ENCODE assay signal across 14 cellular contexts in genomic region chr5:14223372-14223771, GRCh38.
DNase-seq lines count a peak whose midpoint lies in the region; TF ChIP-seq lines count a peak whose summit lies in the region.
"Had no signal": no experiment of that assay in that cellular context is flagged by ENCODE, and none has a peak within 500 bp of the region (broad histone marks: within the 10 kb centered on the region; RNA-seq: fewer than 3 reads in every experiment).

No MANE protein-coding gene starts in this region.

- H3K27me3 Mint-ChIP-seq in activated naive CD4-positive, alpha-beta T cell treated with anti-CD3 and anti-CD28 coated beads, Interleukin-2, amount 10 ng/mL, durations not matched to agents 7 days and 5 days: peaks cover 16% of the 10 kb centered on the region

- H3K36me3 ChIP-seq in skeletal muscle tissue (ENCODE audit: control insufficient read depth in 3 of 3, insufficient read depth in 3 of 3, low read length in 3 of 3): no peaks in the 10 kb centered on the region
- H3K36me3 ChIP-seq: lower lobe of right lung had no signal

- H3K9me3 Mint-ChIP-seq in activated naive CD4-positive, alpha-beta T cell treated with anti-CD3 and anti-CD28 coated beads, Interleukin-2, amount 10 ng/mL, durations not matched to agents 7 days and 5 days: no peaks in the 10 kb centered on the region
- H3K9me3 Mint-ChIP-seq: activated T-helper 17 cell treated with anti-CD3 and anti-CD28 coated beads, Interleukin-2, amount 50 U/mL, for 72 hours had no signal

- H3K4me1 ChIP-seq in skeletal muscle tissue (ENCODE audit: control insufficient read depth in 3 of 3, insufficient read depth in 3 of 3, low read length in 3 of 3): peaks cover 43 to 50% (median 47%) of the 10 kb centered on the region in 3 donors

- CTCF ChIA-PET in activated naive CD4-positive, alpha-beta T cell treated with anti-CD3 and anti-CD28 coated beads, Interleukin-2, amount 10 ng/mL, durations not matched to agents 7 days and 5 days (lab: Charles Lee): no interaction called here

- DNase-seq in activated naive CD4-positive, alpha-beta T cell treated with anti-CD3 and anti-CD28 coated beads, Interleukin-2, amount 10 ng/mL, durations not matched to agents 7 days and 5 days: peak; percentile 23
- no peak for DNase-seq in activated naive CD4-positive, alpha-beta T cell treated with Interleukin-2 at 50 U/mL for 16 hours
- peak; percentile 57 to 66 for DNase-seq in dermis microvascular lymphatic vessel endothelial cell (ENCODE audit: low read depth in 2 of 2)
- no peak for DNase-seq in GDM1 (lab: John Stamatoyannopoulos, UW)
- no peak for DNase-seq in GM20000 (ENCODE audit: low spot score)
- no peak for DNase-seq in HT-29 (ENCODE audit: low spot score)
- DNase-seq: activated CD4-positive, alpha-beta T cell treated with anti-CD3 and anti-CD28 coated beads for 1 hour; dorsolateral prefrontal cortex; Kasumi-1; lower lobe of right lung; NCI-H510A had no signal

- peaks cover 18% of the 10 kb centered on the region for H3K4me1 Mint-ChIP-seq in activated naive CD4-positive, alpha-beta T cell treated with anti-CD3 and anti-CD28 coated beads, Interleukin-2, amount 10 ng/mL, durations not matched to agents 7 days and 5 days
- H3K4me1 Mint-ChIP-seq: activated T-helper 17 cell treated with anti-CD3 and anti-CD28 coated beads, Interleukin-2, amount 50 U/mL, for 72 hours had no signal

- no peak for TF ChIP-seq CTCF in GM20000 (IDR thresholded peaks at IDR 0.05; ENCODE audit: extremely low read depth, missing control alignments)

- H3K36me3 Mint-ChIP-seq in activated naive CD4-positive, alpha-beta T cell treated with anti-CD3 and anti-CD28 coated beads, Interleukin-2, amount 10 ng/mL, durations not matched to agents 7 days and 5 days: no peaks in the 10 kb centered on the region

- no peaks in the 10 kb centered on the region for H3K27me3 ChIP-seq in skeletal muscle tissue (ENCODE audit: control insufficient read depth in 3 of 3, insufficient read depth in 3 of 3, low read length in 3 of 3)
- H3K27me3 ChIP-seq: dorsolateral prefrontal cortex had no signal

- no peak overlapping the region for H3K9ac ChIP-seq in skeletal muscle tissue (ENCODE audit: low read depth in 1 of 3, low read length in 3 of 3)

- no peak overlapping the region for H3K27ac Mint-ChIP-seq in activated naive CD4-positive, alpha-beta T cell treated with anti-CD3 and anti-CD28 coated beads, Interleukin-2, amount 10 ng/mL, durations not matched to agents 7 days and 5 days
- H3K27ac Mint-ChIP-seq: activated T-helper 17 cell treated with anti-CD3 and anti-CD28 coated beads, Interleukin-2, amount 50 U/mL, for 72 hours had no signal

- H3K9me3 ChIP-seq in skeletal muscle tissue (ENCODE audit: control insufficient read depth in 3 of 3, low read length in 3 of 3): no peaks in the 10 kb centered on the region
- H3K9me3 ChIP-seq: lower lobe of right lung had no signal

- no peak overlapping the region for H3K4me3 Mint-ChIP-seq in activated naive CD4-positive, alpha-beta T cell treated with anti-CD3 and anti-CD28 coated beads, Interleukin-2, amount 10 ng/mL, durations not matched to agents 7 days and 5 days
- H3K4me3 Mint-ChIP-seq: activated T-helper 17 cell treated with anti-CD3 and anti-CD28 coated beads, Interleukin-2, amount 50 U/mL, for 72 hours had no signal

- peak overlapping the region; percentile 29 for H3K27ac ChIP-seq in skeletal muscle tissue (ENCODE audit: low read depth, low read length)
- H3K27ac ChIP-seq: dorsolateral prefrontal cortex, lower lobe of right lung had no signal

- no peak overlapping the region for H3K4me3 ChIP-seq in skeletal muscle tissue (ENCODE audit: low read length in 3 of 3)
- H3K4me3 ChIP-seq: dorsolateral prefrontal cortex, lower lobe of right lung had no signal

TF ChIP-seq in PFSK-1, 5 proteins besides CTCF, POLR2A, EP300 and RAD21:
- TF ChIP-seq REST (IDR thresholded peaks at IDR 0.05; ENCODE audit: insufficient read depth in 1 of 2, low read depth in 2 of 2, low read length in 2 of 2) (no peak), FOXP2 (optimal IDR thresholded peaks at IDR 0.05; ENCODE audit: borderline replicate concordance, extremely low read depth, extremely low read length, insufficient read depth) (peak; percentile 49)

Comparison
In these comparisons a context has a peak if more than half of its experiments do, and no peak if none do; other contexts are left out.
1. DNase-seq: peak in activated naive CD4-positive, alpha-beta T cell treated with anti-CD3 and anti-CD28 coated beads, Interleukin-2, amount 10 ng/mL, durations not matched to agents 7 days and 5 days (single experiment) and dermis microvascular lymphatic vessel endothelial cell (2 of 2); none in activated naive CD4-positive, alpha-beta T cell treated with Interleukin-2 at 50 U/mL for 16 hours (single experiment), GDM1 (single experiment), GM20000 (single experiment) and HT-29 (single experiment).